ENCODE assay signal across 8 cellular contexts in the genomic region with DNA sequence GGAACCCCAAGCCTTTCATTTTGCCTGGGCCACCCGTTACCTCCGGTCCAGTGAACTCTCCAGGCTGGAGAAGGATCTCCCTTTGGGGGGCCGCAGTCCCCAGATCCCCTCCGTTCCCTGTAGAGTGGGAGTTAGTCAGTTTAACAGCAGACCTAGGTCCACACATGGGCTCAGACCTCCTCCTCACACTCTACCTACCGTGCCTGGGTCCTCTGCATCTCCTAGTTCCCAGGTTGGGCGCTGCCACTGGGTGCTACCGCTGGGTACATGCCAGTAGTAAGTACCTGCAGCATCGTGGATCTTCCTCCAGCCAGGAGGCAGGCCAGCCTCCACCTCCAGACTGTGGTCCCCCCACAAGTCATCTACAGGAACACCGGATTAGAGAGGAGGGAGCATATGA. TPM values are rescaled to one million over a fixed set of nuclear protein-coding genes. Genes with fewer than 3 reads are reported as not detected.
DNase-seq lines count a peak whose midpoint lies in the region; TF ChIP-seq lines count a peak whose summit lies in the region.

No MANE protein-coding gene starts in this region.

- H3K4me3 Mint-ChIP-seq in progenitor cell of endocrine pancreas (ENCODE audit: low read depth): peak overlapping the region; percentile 98

- no peaks in the 10 kb centered on the region for H3K27me3 Mint-ChIP-seq in progenitor cell of endocrine pancreas

- H3K27ac ChIP-seq in DOHH2 (ENCODE audit: low read depth, low read length) (no peak overlapping the region), Peyer's patch (peak overlapping the region; percentile 90 to 95 (median 90)), esophagus (ENCODE audit: low read depth in 2 of 2, low read length in 1 of 2) (peak overlapping the region; percentile 92 to 94)

- no peaks in the 10 kb centered on the region for H3K9me3 Mint-ChIP-seq in progenitor cell of endocrine pancreas (ENCODE audit: low read depth)

- H3F3A ChIP-seq in DOHH2 (ENCODE audit: control insufficient read depth, insufficient read depth): no peaks in the 10 kb centered on the region

- H3K9me3 ChIP-seq in DOHH2 (ENCODE audit: control insufficient read depth, insufficient read depth, low read length) (no peaks in the 10 kb centered on the region), Peyer's patch (no peaks in the 10 kb centered on the region), esophagus (ENCODE audit: control insufficient read depth in 2 of 2, insufficient read depth in 1 of 2, low read depth in 1 of 2, low read length in 1 of 2) (no peaks in the 10 kb centered on the region)

- peaks cover 35% of the 10 kb centered on the region for H3K79me2 ChIP-seq in DOHH2 (ENCODE audit: control insufficient read depth, low read length)

- peak overlapping the region; percentile 94 for H3K4me3 ChIP-seq in DOHH2 (ENCODE audit: low read length)
- H3K4me3 ChIP-seq in Peyer's patch: peak overlapping the region; percentile 60 to 81 (median 68)
- peak overlapping the region; percentile 73 to 78 for H3K4me3 ChIP-seq in esophagus (ENCODE audit: low read depth in 1 of 2, low read length in 2 of 2)

- H3K27ac Mint-ChIP-seq in progenitor cell of endocrine pancreas: peak overlapping the region; percentile 94

- H3K4me1 ChIP-seq in DOHH2 (ENCODE audit: control insufficient read depth, low read length): peaks cover 23% of the 10 kb centered on the region
- H3K4me1 ChIP-seq in Peyer's patch: peaks cover 0 to 36% (median 9%) of the 10 kb centered on the region in 4 donors
- H3K4me1 ChIP-seq in esophagus (ENCODE audit: control insufficient read depth in 2 of 2, insufficient read depth in 2 of 2, low read length in 1 of 2): peaks cover 4 to 20% of the 10 kb centered on the region in 2 donors

- no peak for TF ChIP-seq POLR2A in Peyer's patch (IDR thresholded peaks at IDR 0.05)

- H3K9me2 ChIP-seq in DOHH2 (replicated peaks; ENCODE audit: control insufficient read depth, low read length): no peaks in the 10 kb centered on the region

- no peaks in the 10 kb centered on the region for H4K20me1 ChIP-seq in DOHH2 (ENCODE audit: control insufficient read depth, insufficient read depth, low read depth, low read length)

- WGBS in esophagus, 2 donors: 67 to 68% methylated on average over 9 of the region's 9 CpGs

- peaks cover 8% of the 10 kb centered on the region for H3K36me3 Mint-ChIP-seq in progenitor cell of endocrine pancreas (ENCODE audit: insufficient read depth)

- no peak for TF ChIP-seq CTCF in DOHH2 (IDR thresholded peaks at IDR 0.05; ENCODE audit: low read depth, low read length, poor library complexity, severe bottlenecking)
- TF ChIP-seq CTCF in Peyer's patch (IDR thresholded peaks at IDR 0.05): no peak
- no peak for TF ChIP-seq CTCF in progenitor cell of endocrine pancreas (IDR thresholded peaks at IDR 0.05; ENCODE audit: unreplicated experiment)

- H3K4me1 Mint-ChIP-seq in progenitor cell of endocrine pancreas (ENCODE audit: low read depth): peaks cover 21% of the 10 kb centered on the region

- H3K4me2 ChIP-seq in DOHH2 (ENCODE audit: low read length): peak overlapping the region; percentile 92

- DNase-seq in Peyer's patch (no peak), progenitor cell of endocrine pancreas (ENCODE audit: low spot score, unreplicated experiment) (no peak), SW 1271 (lab: John Stamatoyannopoulos, UW) (no peak), NCI-H1105 treated with DMSO at 0.1 percent for 48 hours (lab: John Stamatoyannopoulos, UW) (no peak), DMS153 treated with DMSO at 0.1 percent for 48 hours (lab: John Stamatoyannopoulos, UW; ENCODE audit: unreplicated experiment) (no peak), foreskin melanocyte (no peak)

- H3K36me3 ChIP-seq in DOHH2 (ENCODE audit: control insufficient read depth, low read length) (peaks cover 35% of the 10 kb centered on the region), Peyer's patch (peaks cover 0 to 37% (median 0%) of the 10 kb centered on the region in 3 donors), esophagus (ENCODE audit: control insufficient read depth in 2 of 2, insufficient read depth in 2 of 2, low read length in 1 of 2) (peaks cover 22 to 33% of the 10 kb centered on the region in 2 donors)

- no peaks in the 10 kb centered on the region for H3K27me3 ChIP-seq in DOHH2 (ENCODE audit: control insufficient read depth, low read length)
- no peaks in the 10 kb centered on the region for H3K27me3 ChIP-seq in Peyer's patch
- H3K27me3 ChIP-seq in esophagus (ENCODE audit: control insufficient read depth in 1 of 2, insufficient read depth in 2 of 2, low read length in 2 of 2): no peaks in the 10 kb centered on the region

RNA-seq across cellular contexts. Expression of gene APBB3, which starts 0.8 kb away (rescaled TPM):
- total RNA-seq in Peyer's patch: 10 to 100 TPM; 21.7 to 78.5 (median 62.4) TPM
- 10 to 100 TPM; 10.9 to 20.7 TPM for polyA plus RNA-seq in esophagus
- total RNA-seq in progenitor cell of endocrine pancreas: 47.8 and 53.6 TPM in 2 replicates

RNA-seq across cellular contexts. Expression of gene SLC35A4, which starts 1.1 kb away (rescaled TPM):
- 10 to 100 TPM; 41.9 to 51.3 (median 49.9) TPM for total RNA-seq in Peyer's patch
- polyA plus RNA-seq in esophagus: 10 to 100 TPM; 26.2 to 42.3 TPM
- 67.3 and 69.2 TPM in 2 replicates for total RNA-seq in progenitor cell of endocrine pancreas

RNA-seq across cellular contexts. Expression of gene SRA1, which starts 6.3 kb away (rescaled TPM):
- total RNA-seq in Peyer's patch (10 to 100 TPM; 19.8 to 38.6 (median 27.5) TPM), progenitor cell of endocrine pancreas (31.8 and 34.6 TPM in 2 replicates)
- polyA plus RNA-seq in esophagus: 10 to 100 TPM; 23.1 to 23.7 TPM

RNA-seq across cellular contexts. Expression of gene EIF4EBP3, which starts 16.1 kb away (rescaled TPM):
- 10 to 100 TPM in 3 of 4 donors, not detected in 1; 32.4 to 46.1 (median 32.9) TPM for total RNA-seq in Peyer's patch
- 10 to 100 TPM; 27.6 to 38.2 TPM for polyA plus RNA-seq in esophagus
- 6.1 and 6.7 TPM in 2 replicates for total RNA-seq in progenitor cell of endocrine pancreas
